In genomic region chr7:42135728-42136127, GRCh38 we compare ENCODE assay signal across 21 cellular contexts.
A peak's percentile ranks its signal among the peaks of the same experiment; 100 is the strongest.
DNase-seq lines count a peak whose midpoint lies in the region; FAIRE-seq and TF ChIP-seq lines count a peak whose summit lies in the region.
"Had no signal": no experiment of that assay in that cellular context is flagged by ENCODE, and none has a peak within 500 bp of the region (broad histone marks: within the 10 kb centered on the region; RNA-seq: fewer than 3 reads in every experiment).

No MANE protein-coding gene starts in this region.

- H2AFZ ChIP-seq in smooth muscle cell (ENCODE audit: low read depth), result no peak overlapping the region

- no peaks in the 10 kb centered on the region for H3K27me3 Mint-ChIP-seq in mesothelial cell of epicardium (ENCODE audit: low read depth)

- H3K27me3 ChIP-seq in smooth muscle cell (ENCODE audit: low read depth), result no peaks in the 10 kb centered on the region

- peaks cover 3% of the 10 kb centered on the region for H3F3A ChIP-seq in smooth muscle cell (ENCODE audit: low read depth)

- H3K4me1 Mint-ChIP-seq in mesothelial cell of epicardium, result peaks cover 67% of the 10 kb centered on the region
- H3K4me1 Mint-ChIP-seq: B cell had no signal

- H3K4me3 Mint-ChIP-seq in mesothelial cell of epicardium, result no peak overlapping the region
- H3K4me3 Mint-ChIP-seq: B cell; CD4-positive, alpha-beta T cell; HFFc6 had no signal

- peak overlapping the region; percentile 77 for H3K27ac Mint-ChIP-seq in mesothelial cell of epicardium
- H3K27ac Mint-ChIP-seq: B cell; CD4-positive, alpha-beta T cell; HFFc6 had no signal

- no peaks in the 10 kb centered on the region for H3K36me3 ChIP-seq in smooth muscle cell (ENCODE audit: low read depth)

- no peak overlapping the region for H3K4me3 ChIP-seq in smooth muscle cell
- H3K4me3 ChIP-seq: HAP-1 had no signal

- no peak for TF ChIP-seq CTCF in mesothelial cell of epicardium (IDR thresholded peaks at IDR 0.05; ENCODE audit: unreplicated experiment)
- no peak for TF ChIP-seq CTCF in smooth muscle cell (IDR thresholded peaks at IDR 0.05; ENCODE audit: borderline replicate concordance, insufficient read depth, poor library complexity, severe bottlenecking)

- no peak for TF ChIP-seq POLR2A in H54 (IDR thresholded peaks at IDR 0.05; ENCODE audit: low read depth, low read length)

- peaks cover 99% of the 10 kb centered on the region for H4K20me1 ChIP-seq in smooth muscle cell (ENCODE audit: low read depth)

- peaks cover 25% of the 10 kb centered on the region for H3K4me1 ChIP-seq in smooth muscle cell (ENCODE audit: low read depth)

- H3K79me2 ChIP-seq in smooth muscle cell (ENCODE audit: low read depth), result peaks cover 96% of the 10 kb centered on the region

- peak; percentile 77 for DNase-seq in COLO829 (ENCODE audit: low spot score)
- DNase-seq in SW480 (ENCODE audit: low spot score), result peak; percentile 42
- DNase-seq in mesothelial cell of epicardium (ENCODE audit: low spot score in 2 of 2, unreplicated experiment in 2 of 2), result no peak
- DNase-seq in smooth muscle cell (lab: John Stamatoyannopoulos, UW; ENCODE audit: unreplicated experiment), result no peak
- DNase-seq in stimulated activated CD4-positive, alpha-beta T cell treated with anti-CD3 and anti-CD28 coated beads, Interleukin-15, amount 100 ng/mL, for 24 hours, result no peak
- DNase-seq in H54 (ENCODE audit: insufficient read length, low spot score), result no peak
- no peak for DNase-seq in SK-N-DZ (ENCODE audit: low spot score)
- DNase-seq: C1 segment of cervical spinal cord; CD4-positive, alpha-beta T cell; DMS153; DMS79 treated with DMSO at 0.1 percent for 48 hours; EL; GOT3; HFFc6 had no signal

- peaks cover 9% of the 10 kb centered on the region for H3K36me3 Mint-ChIP-seq in mesothelial cell of epicardium

- 15% methylated on average over 1 of the region's 1 CpG for WGBS in smooth muscle cell (ENCODE audit: low lambda C conversion rate)

- peak overlapping the region; percentile 64 for H3K4me2 ChIP-seq in smooth muscle cell

- no peak for FAIRE-seq in H54 (lab: Jason Lieb, UNC)
- FAIRE-seq: D721Med, G401.6, GM12891, HepG2, HTR-8/SVneo had no signal

- peaks cover 8% of the 10 kb centered on the region for H3K9me3 Mint-ChIP-seq in mesothelial cell of epicardium
- H3K9me3 Mint-ChIP-seq: CD4-positive, alpha-beta T cell; HFFc6 had no signal

- peak overlapping the region; percentile 21 for H3K27ac ChIP-seq in smooth muscle cell (ENCODE audit: low read depth)

- no peaks in the 10 kb centered on the region for H3K9me3 ChIP-seq in smooth muscle cell (replicated peaks; ENCODE audit: low read depth)

- no peak overlapping the region for H3K9ac ChIP-seq in smooth muscle cell (ENCODE audit: low read depth)

Comparison
In these comparisons a context has a peak if more than half of its experiments do, and no peak if none do; other contexts are left out.
1. DNase-seq: peak in COLO829 (single experiment) and SW480 (single experiment); none in mesothelial cell of epicardium (0 of 2), smooth muscle cell (single experiment), stimulated activated CD4-positive, alpha-beta T cell treated with anti-CD3 and anti-CD28 coated beads, Interleukin-15, amount 100 ng/mL, for 24 hours (single experiment), H54 (single experiment) and SK-N-DZ (single experiment).